18 cellular contexts compared by ENCODE assay signal in the genomic region with DNA sequence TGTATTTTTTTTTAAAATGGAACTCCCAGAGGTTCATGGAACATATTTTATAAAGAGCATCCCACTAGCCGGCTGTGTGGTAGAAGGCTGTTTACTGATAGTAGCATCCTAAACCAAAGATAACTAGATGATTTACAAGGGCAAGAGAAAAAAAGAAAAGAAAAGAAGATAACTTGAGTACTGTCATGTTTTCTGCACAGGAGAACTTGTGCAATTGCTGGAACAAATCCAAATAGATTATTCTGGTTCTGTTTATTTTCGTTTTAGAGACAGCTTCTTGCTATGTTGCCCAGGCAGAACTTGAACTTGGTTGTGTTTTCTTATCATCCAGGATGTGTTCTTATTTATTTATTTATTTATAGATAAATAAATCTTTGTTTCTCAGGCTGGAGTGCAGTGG. TPM values are rescaled to one million over a fixed set of nuclear protein-coding genes. Genes with fewer than 3 reads are reported as not detected.
A peak's percentile ranks its signal among the peaks of the same experiment; 100 is the strongest.
DNase-seq lines count a peak whose midpoint lies in the region; ATAC-seq and TF ChIP-seq lines count a peak whose summit lies in the region.
"Had no signal": no experiment of that assay in that cellular context is flagged by ENCODE, and none has a peak within 500 bp of the region (broad histone marks: within the 10 kb centered on the region; RNA-seq: fewer than 3 reads in every experiment).

No MANE protein-coding gene starts in this region.

- no peak for ATAC-seq in HG02973 (IDR thresholded peaks at IDR 0.05; ENCODE audit: unreplicated experiment)
- ATAC-seq in GM21367 (IDR thresholded peaks at IDR 0.05; ENCODE audit: unreplicated experiment), result no peak
- ATAC-seq in HG03432 (IDR thresholded peaks at IDR 0.05; ENCODE audit: unreplicated experiment), result no peak
- ATAC-seq: foreskin keratinocyte; GM23338; naive thymus-derived CD4-positive, alpha-beta T cell had no signal

- H3K9ac ChIP-seq in adipocyte (ENCODE audit: low read length) (no peak overlapping the region), mesenchymal stem cell (ENCODE audit: low read length) (no peak overlapping the region)

- H3K79me1 ChIP-seq in mesenchymal stem cell (replicated peaks; ENCODE audit: low read length, poor library complexity, severe bottlenecking), result no peaks in the 10 kb centered on the region

- no peak overlapping the region for H3K4me2 ChIP-seq in mesenchymal stem cell (ENCODE audit: low read length, poor library complexity, severe bottlenecking)
- H3K4me2 ChIP-seq: GM23338 had no signal

- TF ChIP-seq CTCF in fibroblast of the aortic adventitia (IDR thresholded peaks at IDR 0.05; ENCODE audit: insufficient read depth, low read length), result no peak

- no peaks in the 10 kb centered on the region for H3K9me3 ChIP-seq in adipocyte (ENCODE audit: control insufficient read depth, low read length)
- H3K9me3 ChIP-seq in mesenchymal stem cell (ENCODE audit: control insufficient read depth, low read length), result no peaks in the 10 kb centered on the region

- H2AFZ ChIP-seq in mesenchymal stem cell (ENCODE audit: low read depth, low read length), result no peak overlapping the region
- H2AFZ ChIP-seq: GM23338 had no signal

- no peak overlapping the region for H3K18ac ChIP-seq in mesenchymal stem cell (ENCODE audit: low read depth in 1 of 2, low read length in 2 of 2)

- no peak overlapping the region for H3K27ac ChIP-seq in mesenchymal stem cell (ENCODE audit: low read length, poor library complexity, severe bottlenecking)
- H3K27ac ChIP-seq: foreskin keratinocyte, VCaP had no signal

- no peak overlapping the region for H3K4me3 ChIP-seq in adipocyte (ENCODE audit: low read length)
- H3K4me3 ChIP-seq in fibroblast of the aortic adventitia (ENCODE audit: low read depth, low read length), result no peak overlapping the region
- no peak overlapping the region for H3K4me3 ChIP-seq in mesenchymal stem cell (ENCODE audit: insufficient read depth in 1 of 2, low read depth in 1 of 2, low read length in 2 of 2)
- H3K4me3 ChIP-seq: GM23338 had no signal

- 50% methylated on average over 2 of the region's 2 CpGs for WGBS in mesenchymal stem cell

- DNase-seq in EH (ENCODE audit: low read depth), result peak; percentile 63
- DNase-seq in adipocyte (ENCODE audit: low read depth), result peak; percentile 84
- DNase-seq in fibroblast of the aortic adventitia (ENCODE audit: low read depth), result peak; percentile 88
- peak; percentile 88 for DNase-seq in mesenchymal stem cell
- no peak for DNase-seq in globus pallidus (ENCODE audit: low spot score)
- DNase-seq: activated naive CD8-positive, alpha-beta T cell treated with anti-CD3 and anti-CD28 coated beads for 36 hours; foreskin keratinocyte; kidney; naive thymus-derived CD4-positive, alpha-beta T cell; NCI-H1417 treated with DMSO at 0.1 percent for 48 hours; NCI-H524; substantia nigra; T-helper 2 cell had no signal

- no peak overlapping the region for H3K23ac ChIP-seq in mesenchymal stem cell (ENCODE audit: low read length in 2 of 2)

- H2AK5ac ChIP-seq in mesenchymal stem cell (ENCODE audit: low read length, severe bottlenecking), result no peak overlapping the region

- H4K91ac ChIP-seq in mesenchymal stem cell (ENCODE audit: low read length), result no peak overlapping the region

- H3K27me3 ChIP-seq in adipocyte (replicated peaks; ENCODE audit: control insufficient read depth, insufficient read depth, low read length), result no peaks in the 10 kb centered on the region
- H3K27me3 ChIP-seq in mesenchymal stem cell (ENCODE audit: control insufficient read depth in 1 of 2, insufficient read depth in 1 of 2, low read length in 2 of 2), result no peaks in the 10 kb centered on the region

- H2BK5ac ChIP-seq in mesenchymal stem cell (ENCODE audit: low read depth, low read length, poor library complexity, severe bottlenecking), result no peak overlapping the region

- H3K4me1 ChIP-seq in adipocyte (ENCODE audit: control insufficient read depth, insufficient read depth, low read length) (peaks cover 18% of the 10 kb centered on the region), mesenchymal stem cell (ENCODE audit: control insufficient read depth, insufficient read depth, low read depth, low read length) (peaks cover 3% of the 10 kb centered on the region)
- H3K4me1 ChIP-seq: foreskin keratinocyte had no signal

- no peak overlapping the region for H2BK120ac ChIP-seq in mesenchymal stem cell (ENCODE audit: low read depth, low read length)

- H2BK12ac ChIP-seq in mesenchymal stem cell (ENCODE audit: low read length in 2 of 2), result no peak overlapping the region

- H2BK15ac ChIP-seq in mesenchymal stem cell (ENCODE audit: low read depth, poor library complexity, severe bottlenecking), result no peak overlapping the region

- no peak overlapping the region for H3K4ac ChIP-seq in mesenchymal stem cell (ENCODE audit: low read depth in 1 of 2, low read length in 2 of 2)

- H3K36me3 ChIP-seq in adipocyte (ENCODE audit: control insufficient read depth, insufficient read depth, low read length, severe bottlenecking), result no peaks in the 10 kb centered on the region
- no peaks in the 10 kb centered on the region for H3K36me3 ChIP-seq in mesenchymal stem cell (ENCODE audit: control insufficient read depth in 1 of 2, insufficient read depth in 2 of 2, low read depth in 1 of 2, low read length in 2 of 2)

- no peak overlapping the region for H4K8ac ChIP-seq in mesenchymal stem cell (ENCODE audit: low read length)

- H3K14ac ChIP-seq in mesenchymal stem cell (ENCODE audit: low read length in 2 of 2), result no peak overlapping the region

RNA-seq across cellular contexts. Expression of a gene that starts 20.9 kb away (rescaled TPM):
- total RNA-seq in fibroblast of the aortic adventitia (ENCODE audit: low replicate concordance), result 8.7 and 24.6 TPM in 2 replicates
- 10.7 TPM for polyA plus RNA-seq in mesenchymal stem cell (2013, experiment 1 of 2)
- 10.7 TPM for polyA plus RNA-seq in mesenchymal stem cell (2013, experiment 2 of 2)

RNA-seq across cellular contexts. Expression of a gene that starts 53.0 kb away (rescaled TPM):
- total RNA-seq in fibroblast of the aortic adventitia (ENCODE audit: low replicate concordance), result 44.6 and 47.0 TPM in 2 replicates
- 20.3 TPM for polyA plus RNA-seq in mesenchymal stem cell (2013, experiment 1 of 2)
- polyA plus RNA-seq in mesenchymal stem cell (2013, experiment 2 of 2), result 20.8 TPM
